In the genomic region with DNA sequence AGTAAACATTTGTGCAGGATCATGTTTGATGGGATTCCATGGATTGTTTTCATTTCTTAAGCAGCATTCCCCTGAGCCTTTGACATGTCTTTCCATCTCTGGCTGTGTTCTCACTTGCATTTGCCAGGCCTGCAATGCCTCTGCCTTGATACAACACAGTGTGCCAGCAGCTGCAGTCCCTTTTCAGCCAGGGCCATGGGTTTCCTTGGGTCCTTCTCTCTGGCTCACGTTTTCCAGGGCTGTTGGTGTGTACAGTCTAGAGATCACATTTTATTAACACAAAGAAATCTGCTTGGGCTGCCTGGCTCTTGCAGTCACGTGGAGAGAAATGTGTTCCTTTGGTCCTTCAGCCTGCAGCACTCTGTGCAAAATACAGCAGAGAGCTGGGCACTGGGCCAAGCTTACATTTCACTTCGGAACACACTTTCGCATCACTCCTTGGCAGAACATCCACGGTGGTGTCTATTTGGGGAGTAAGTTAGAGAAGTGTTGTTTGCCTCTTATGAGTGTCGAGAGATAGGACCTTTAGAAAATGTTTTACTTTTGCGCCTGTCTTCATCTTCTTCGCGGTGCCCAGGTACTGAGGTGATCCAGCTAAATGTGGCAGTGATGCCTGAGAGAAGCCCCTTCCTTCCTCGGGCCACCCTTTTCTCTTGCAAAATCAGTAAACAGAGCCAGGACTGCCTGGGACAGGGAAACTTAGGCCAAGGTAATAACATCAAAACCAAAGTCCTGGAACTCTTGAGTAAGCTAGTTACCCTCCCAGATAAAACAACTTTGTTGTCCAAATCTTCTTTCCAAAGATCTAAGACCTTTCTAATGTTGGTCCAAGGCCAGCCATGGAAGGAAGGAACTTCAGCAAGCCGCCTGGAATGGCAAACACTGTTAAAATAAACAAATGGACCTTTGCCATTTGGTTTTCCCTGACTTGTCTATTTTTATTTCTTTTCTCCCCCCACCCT, we compare ENCODE assay signal across 1 cellular context.
TF ChIP-seq lines count a peak whose summit lies in the region.

No MANE protein-coding gene starts in this region.

TF ChIP-seq in HepG2, 621 proteins besides CTCF, POLR2A, EP300 and RAD21 (continued from another document):
- TF ChIP-seq ZNF142 (CRISPR knock-in tag; IDR thresholded peaks at IDR 0.05), result peak; percentile 89; the same call in 1 of the 2 replicates
- TF ChIP-seq ZNF292 (CRISPR knock-in tag; IDR thresholded peaks at IDR 0.05; ENCODE audit: borderline replicate concordance, low read depth), result no peak
- no peak for TF ChIP-seq ZNF761 (CRISPR knock-in tag; conservative IDR thresholded peaks at IDR 0.05)
- no peak for TF ChIP-seq MZF1 (CRISPR knock-in tag; IDR thresholded peaks at IDR 0.05; ENCODE audit: borderline replicate concordance)
- TF ChIP-seq, protein P1, sequence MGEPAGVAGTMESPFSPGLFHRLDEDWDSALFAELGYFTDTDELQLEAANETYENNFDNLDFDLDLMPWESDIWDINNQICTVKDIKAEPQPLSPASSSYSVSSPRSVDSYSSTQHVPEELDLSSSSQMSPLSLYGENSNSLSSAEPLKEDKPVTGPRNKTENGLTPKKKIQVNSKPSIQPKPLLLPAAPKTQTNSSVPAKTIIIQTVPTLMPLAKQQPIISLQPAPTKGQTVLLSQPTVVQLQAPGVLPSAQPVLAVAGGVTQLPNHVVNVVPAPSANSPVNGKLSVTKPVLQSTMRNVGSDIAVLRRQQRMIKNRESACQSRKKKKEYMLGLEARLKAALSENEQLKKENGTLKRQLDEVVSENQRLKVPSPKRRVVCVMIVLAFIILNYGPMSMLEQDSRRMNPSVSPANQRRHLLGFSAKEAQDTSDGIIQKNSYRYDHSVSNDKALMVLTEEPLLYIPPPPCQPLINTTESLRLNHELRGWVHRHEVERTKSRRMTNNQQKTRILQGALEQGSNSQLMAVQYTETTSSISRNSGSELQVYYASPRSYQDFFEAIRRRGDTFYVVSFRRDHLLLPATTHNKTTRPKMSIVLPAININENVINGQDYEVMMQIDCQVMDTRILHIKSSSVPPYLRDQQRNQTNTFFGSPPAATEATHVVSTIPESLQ (CRISPR knock-in tag; conservative IDR thresholded peaks at IDR 0.05), result no peak
- TF ChIP-seq, protein P2, sequence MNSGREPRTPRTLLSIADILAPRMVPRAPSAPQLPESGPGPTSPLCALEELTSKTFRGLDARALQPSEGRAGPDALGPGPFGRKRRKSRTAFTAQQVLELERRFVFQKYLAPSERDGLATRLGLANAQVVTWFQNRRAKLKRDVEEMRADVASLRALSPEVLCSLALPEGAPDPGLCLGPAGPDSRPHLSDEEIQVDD (CRISPR knock-in tag; IDR thresholded peaks at IDR 0.05; ENCODE audit: borderline replicate concordance), result peak; percentile 79; the same call in 1 of the 2 replicates
- TF ChIP-seq TRIM22 (IDR thresholded peaks at IDR 0.05), result no peak
- TF ChIP-seq ZNF678 (CRISPR knock-in tag; IDR thresholded peaks at IDR 0.05), result 0 out of 2 replicates have a peak, but pooled peaks have one; percentile 39
- peak; percentile 55; the same call in 1 of the 2 replicates for TF ChIP-seq KMT2A (CRISPR knock-in tag; IDR thresholded peaks at IDR 0.05)
- TF ChIP-seq U2AF1 (optimal IDR thresholded peaks at IDR 0.05; ENCODE audit: low read depth, low read length), result peak; percentile 89
- TF ChIP-seq JDP2 (CRISPR knock-in tag; IDR thresholded peaks at IDR 0.05; ENCODE audit: borderline replicate concordance), result no peak; the same call in 1 of the 2 replicates
- TF ChIP-seq XRCC5 (optimal IDR thresholded peaks at IDR 0.05; ENCODE audit: low read length), result peak; percentile 55
- TF ChIP-seq ZNF75D (CRISPR knock-in tag; IDR thresholded peaks at IDR 0.05; ENCODE audit: borderline replicate concordance), result no peak
- no peak for TF ChIP-seq SP2 (CRISPR knock-in tag; IDR thresholded peaks at IDR 0.05)
- TF ChIP-seq NFIB (CRISPR knock-in tag; IDR thresholded peaks at IDR 0.05; ENCODE audit: borderline replicate concordance), result peak; percentile 78; the same call in 1 of the 2 replicates
- peak; percentile 93; the same call in 1 of the 2 replicates for TF ChIP-seq KDM3A (CRISPR knock-in tag; IDR thresholded peaks at IDR 0.05; ENCODE audit: low read depth)
- peak; percentile 46; the same call in 1 of the 2 replicates for TF ChIP-seq ATF7-NPFF (CRISPR knock-in tag; IDR thresholded peaks at IDR 0.05; ENCODE audit: low read depth)
- TF ChIP-seq ZNF263 (CRISPR knock-in tag; IDR thresholded peaks at IDR 0.05), result 0 out of 2 replicates have a peak, but pooled peaks have one; percentile 54
- peak; percentile 97 for TF ChIP-seq KAT7 (CRISPR knock-in tag; IDR thresholded peaks at IDR 0.05; ENCODE audit: borderline replicate concordance)
- TF ChIP-seq ZNF451 (CRISPR knock-in tag; IDR thresholded peaks at IDR 0.05), result 0 out of 2 replicates have a peak, but pooled peaks have one; percentile 24
- peak; percentile 96 for TF ChIP-seq TEAD3 (CRISPR knock-in tag; optimal IDR thresholded peaks at IDR 0.05; ENCODE audit: borderline replicate concordance)
- peak; percentile 52; the same call in 1 of the 2 replicates for TF ChIP-seq ZNF552 (CRISPR knock-in tag; IDR thresholded peaks at IDR 0.05; ENCODE audit: borderline replicate concordance)
- peak; percentile 94 for TF ChIP-seq RERE (CRISPR knock-in tag; IDR thresholded peaks at IDR 0.05; ENCODE audit: low read depth)
- TF ChIP-seq ZFP62 (CRISPR knock-in tag; IDR thresholded peaks at IDR 0.05), result no peak
TF ChIP-seq in HepG2: peak in this region for 343.
